In genomic region chr16:9099131-9099625, GRCh38 we compare ENCODE assay signal across 8 cellular contexts. TPM values are rescaled to one million over a fixed set of nuclear protein-coding genes. Genes with fewer than 3 reads are reported as not detected.
DNase-seq lines count a peak whose midpoint lies in the region; ATAC-seq and TF ChIP-seq lines count a peak whose summit lies in the region.

No MANE protein-coding gene starts in this region.

- no peak for TF ChIP-seq CTCF in progenitor cell of endocrine pancreas (IDR thresholded peaks at IDR 0.05; ENCODE audit: unreplicated experiment)

- H3K4me3 Mint-ChIP-seq in progenitor cell of endocrine pancreas (ENCODE audit: low read depth) = no peak overlapping the region

- H3K27me3 Mint-ChIP-seq in progenitor cell of endocrine pancreas = no peaks in the 10 kb centered on the region

- no peaks in the 10 kb centered on the region for H3K9me3 Mint-ChIP-seq in progenitor cell of endocrine pancreas (ENCODE audit: low read depth)

- peaks cover 32% of the 10 kb centered on the region for H3K36me3 Mint-ChIP-seq in progenitor cell of endocrine pancreas (ENCODE audit: insufficient read depth)

- ATAC-seq in GM18909 (IDR thresholded peaks at IDR 0.05; ENCODE audit: poor library complexity, unreplicated experiment) = peak; percentile 41

- H3K4me1 Mint-ChIP-seq in progenitor cell of endocrine pancreas (ENCODE audit: low read depth) = peaks cover 39% of the 10 kb centered on the region

- H3K27ac Mint-ChIP-seq in progenitor cell of endocrine pancreas = peak overlapping the region; percentile 52

- DNase-seq in LHCN-M2 (ENCODE audit: low read depth) (peak; percentile 42), astrocyte of the hippocampus (ENCODE audit: low read depth, low spot score) (peak; percentile 50), progenitor cell of endocrine pancreas (ENCODE audit: low spot score, unreplicated experiment) (no peak), NCI-H526 treated with DMSO at 0.1 percent for 48 hours (lab: John Stamatoyannopoulos, UW) (no peak), cerebellum (ENCODE audit: low spot score) (no peak), GM19238 (ENCODE audit: insufficient read length, low spot score) (no peak), occipital lobe (lab: John Stamatoyannopoulos, UW) (no peak)

RNA-seq across cellular contexts. Expression of gene HAPSTR1, which starts 7.7 kb away (rescaled TPM):
- total RNA-seq in LHCN-M2 (2014; rRNA removed) = 49.7 and 52.5 TPM in 2 replicates
- 20.4 TPM for polyA plus RNA-seq in LHCN-M2 (2012)
- 77.6 and 79.7 TPM in 2 replicates for total RNA-seq in progenitor cell of endocrine pancreas
- 93.2 TPM for total RNA-seq in cerebellum
- total RNA-seq in occipital lobe = 153 TPM

Comparison
In these comparisons a context has a peak if more than half of its experiments do, and no peak if none do; other contexts are left out.
1. DNase-seq: peak in LHCN-M2 (single experiment) and astrocyte of the hippocampus (single experiment); none in progenitor cell of endocrine pancreas (single experiment), NCI-H526 treated with DMSO at 0.1 percent for 48 hours (single experiment), cerebellum (single experiment), GM19238 (single experiment) and occipital lobe (single experiment).